8 cellular contexts compared by ENCODE assay signal in the genomic region with DNA sequence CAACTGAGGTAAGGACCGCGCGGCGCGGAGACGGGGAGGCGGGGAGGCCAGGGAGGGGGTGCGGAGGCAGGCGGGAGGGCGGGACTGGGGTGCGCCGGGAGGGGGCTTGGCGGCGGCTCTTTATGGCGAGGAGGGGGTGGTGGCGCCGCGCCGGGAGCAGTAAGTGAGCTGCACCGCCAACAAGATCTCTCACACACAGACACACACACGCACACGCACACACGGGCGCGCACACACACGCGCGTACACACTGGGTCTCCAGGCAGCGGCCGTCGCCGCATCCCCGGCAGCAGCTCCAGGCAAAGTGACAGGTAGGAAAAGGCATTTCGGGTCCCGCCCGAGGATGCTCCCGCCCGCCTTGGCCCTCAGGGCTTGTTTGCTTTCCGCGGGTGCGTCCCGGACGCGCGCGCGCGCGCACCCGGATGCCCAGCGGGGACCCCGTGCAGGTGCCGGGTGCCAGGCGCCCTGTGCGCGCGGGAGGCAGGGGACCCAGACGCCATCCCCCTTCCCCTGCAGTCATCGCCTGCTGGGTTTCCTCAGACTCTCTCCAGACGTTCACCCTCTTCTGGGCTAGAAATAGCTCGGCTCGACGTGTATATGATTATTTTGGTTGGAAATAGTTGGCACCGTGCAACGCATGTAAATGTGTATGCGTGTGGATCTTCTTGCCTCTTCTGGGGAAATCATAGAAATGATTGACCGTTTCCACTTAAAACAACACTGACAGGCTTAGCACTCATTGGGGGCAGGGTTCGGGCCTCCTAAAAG. TPM values are rescaled to one million over a fixed set of nuclear protein-coding genes. Genes with fewer than 3 reads are reported as not detected.
DNase-seq lines count a peak whose midpoint lies in the region; ATAC-seq and TF ChIP-seq lines count a peak whose summit lies in the region.
"Had no signal": no experiment of that assay in that cellular context is flagged by ENCODE, and none has a peak within 500 bp of the region (broad histone marks: within the 10 kb centered on the region; RNA-seq: fewer than 3 reads in every experiment).

A gene (plus strand): TSS at position 192 of the 768 bp plus-strand sequence. CDS start 238,728 bp downstream, outside the sequence.

- H3K27ac ChIP-seq in subcutaneous abdominal adipose tissue (ENCODE audit: low read depth, low read length) = peak within 1 kb of the TSS; percentile 23

- in situ Hi-C loops in HAP-1 (cut with MboI; ENCODE audit: low sequenced_read_pairs) = no loop called here

- H3K9ac ChIP-seq in subcutaneous abdominal adipose tissue (ENCODE audit: low read length in 5 of 5) = peak within 1 kb of the TSS in 2 of 5 donors; percentile 11 to 58

- peak within 1 kb of the TSS; percentile 58 for H3K4me3 ChIP-seq in HAP-1
- H3K4me3 ChIP-seq in kidney epithelial cell (ENCODE audit: low read depth, low read length) = peak within 1 kb of the TSS; percentile 87
- H3K4me3 ChIP-seq in subcutaneous abdominal adipose tissue (ENCODE audit: low read depth in 1 of 5, low read length in 5 of 5) = peak within 1 kb of the TSS; percentile 62 to 78 (median 76)

- TF ChIP-seq CTCF in kidney epithelial cell (IDR thresholded peaks at IDR 0.05; ENCODE audit: insufficient read depth, low read length, poor library complexity, severe bottlenecking) = no peak

- peaks cover 21% of the 10 kb centered on the region for H3K4me1 ChIP-seq in HAP-1
- H3K4me1 ChIP-seq in subcutaneous abdominal adipose tissue (ENCODE audit: control insufficient read depth in 5 of 5, insufficient read depth in 5 of 5, low read length in 5 of 5) = peaks cover 0 to 22% (median 18%) of the 10 kb centered on the region in 5 donors

- DNase-seq in HAP-1 (ENCODE audit: low spot score in 2 of 2) (peak in 1 of 2 experiments; percentile 56), NCI-H510A treated with DMSO at 0.1 percent for 48 hours (lab: John Stamatoyannopoulos, UW) (peak; percentile 72), cerebellar nuclear complex (lab: John Stamatoyannopoulos, UW) (peak; percentile 42 to 62), kidney epithelial cell (ENCODE audit: low read depth) (peak; percentile 23), OCI-M1 (lab: John Stamatoyannopoulos, UW) (no peak)

- H3K27me3 ChIP-seq in HAP-1 (ENCODE audit: low read depth) = no peaks in the 10 kb centered on the region
- H3K27me3 ChIP-seq in kidney epithelial cell (ENCODE audit: control insufficient read depth, insufficient read depth, low read length) = no peaks in the 10 kb centered on the region
- H3K27me3 ChIP-seq in subcutaneous abdominal adipose tissue (ENCODE audit: control insufficient read depth in 5 of 5, insufficient read depth in 4 of 5, low read length in 5 of 5) = peaks cover 2 to 15% (median 13%) of the 10 kb centered on the region in 5 donors

- ATAC-seq in GM21381 (IDR thresholded peaks at IDR 0.05; ENCODE audit: unreplicated experiment) = no peak

- H3K9me3 ChIP-seq in HAP-1 = no peaks in the 10 kb centered on the region
- H3K9me3 ChIP-seq in subcutaneous abdominal adipose tissue (ENCODE audit: control insufficient read depth in 5 of 5, low read length in 5 of 5) = no peaks in the 10 kb centered on the region

- no peaks in the 10 kb centered on the region for H3K36me3 ChIP-seq in HAP-1 (replicated peaks)
- H3K36me3 ChIP-seq in kidney epithelial cell (ENCODE audit: control insufficient read depth, insufficient read depth, low read length) = no peaks in the 10 kb centered on the region
- no peaks in the 10 kb centered on the region for H3K36me3 ChIP-seq in subcutaneous abdominal adipose tissue (ENCODE audit: control insufficient read depth in 5 of 5, insufficient read depth in 5 of 5, low read length in 5 of 5)

RNA-seq across cellular contexts. Expression of the gene that starts here (rescaled TPM):
- total RNA-seq in kidney epithelial cell = 7.9 and 19.9 TPM in 2 replicates
- total RNA-seq: activated CD8-positive, alpha-beta memory T cell treated with anti-CD3 and anti-CD28 coated beads for 36 hours had no signal
